ENCODE assay signal across 1 cellular context in genomic region chr19:21115430-21115829, GRCh38.
A peak's percentile ranks its signal among the peaks of the same experiment; 100 is the strongest.
TF ChIP-seq lines count a peak whose summit lies in the region.

No MANE protein-coding gene starts in this region.

TF ChIP-seq in K562, 482 proteins besides CTCF, POLR2A, EP300 and RAD21 (continued from another document and continues in another):
- TF ChIP-seq IRF1 (CRISPR knock-in tag; IDR thresholded peaks at IDR 0.05; ENCODE audit: borderline replicate concordance) (no peak), SOX6 (IDR thresholded peaks at IDR 0.05) (peak; percentile 64; the same call in 1 of the 2 replicates), ZNF395 (CRISPR knock-in tag; IDR thresholded peaks at IDR 0.05) (no peak), FOSL1 (tag; conservative IDR thresholded peaks at IDR 0.05) (no peak), ZNF12 (CRISPR knock-in tag; IDR thresholded peaks at IDR 0.05) (no peak), NONO (IDR thresholded peaks at IDR 0.05; ENCODE audit: low read depth in 2 of 2, low read length in 1 of 2) (no peak), CEBPB (tag; IDR thresholded peaks at IDR 0.05) (no peak), ZNF785 (CRISPR knock-in tag; IDR thresholded peaks at IDR 0.05) (no peak), ZNF780A (CRISPR knock-in tag; IDR thresholded peaks at IDR 0.05) (no peak), PRDM10 (IDR thresholded peaks at IDR 0.05; ENCODE audit: partially characterized antibody) (no peak), ZZZ3 (IDR thresholded peaks at IDR 0.05) (no peak), EGR1 (conservative IDR thresholded peaks at IDR 0.05) (no peak), HINFP (tag; conservative IDR thresholded peaks at IDR 0.05; ENCODE audit: low read depth) (no peak), SMARCB1 (IDR thresholded peaks at IDR 0.05; ENCODE audit: insufficient read length, low read depth) (no peak), ELF2 (CRISPR knock-in tag; IDR thresholded peaks at IDR 0.05) (no peak), CC2D1A (IDR thresholded peaks at IDR 0.05) (no peak; the same call in 1 of the 2 replicates), MECOM (CRISPR knock-in tag; IDR thresholded peaks at IDR 0.05) (no peak), PTTG1 (tag; IDR thresholded peaks at IDR 0.05; ENCODE audit: low read depth) (no peak), CREB3 (tag; conservative IDR thresholded peaks at IDR 0.05; ENCODE audit: low read depth) (no peak), IRF9 (tag; IDR thresholded peaks at IDR 0.05) (no peak), NFIC (IDR thresholded peaks at IDR 0.05) (peak; percentile 69), E2F6 (IDR thresholded peaks at IDR 0.05; ENCODE audit: borderline replicate concordance in 1 of 2, extremely low read depth in 1 of 2, insufficient read depth in 1 of 2, insufficient read length in 1 of 2, low read depth in 1 of 2, low read length in 1 of 2, poor library complexity in 1 of 2, severe bottlenecking in 1 of 2) (no peak), TEAD2 (tag; IDR thresholded peaks at IDR 0.05) (no peak), GTF2E2 (tag; IDR thresholded peaks at IDR 0.05) (no peak), ZNF551 (CRISPR knock-in tag; IDR thresholded peaks at IDR 0.05) (no peak), POLR2AphosphoS5 (IDR thresholded peaks at IDR 0.05; ENCODE audit: control insufficient read depth, insufficient read depth, low read depth, low read length) (0 out of 2 replicates have a peak, but pooled peaks have one; percentile 48), KDM2B (CRISPR knock-in tag; IDR thresholded peaks at IDR 0.05) (no peak), SMARCC2 (IDR thresholded peaks at IDR 0.05; ENCODE audit: low read depth) (peak; percentile 71; the same call in 1 of the 2 replicates), MTA2 (IDR thresholded peaks at IDR 0.05; ENCODE audit: low read depth) (peak; percentile 77), ARID1B (IDR thresholded peaks at IDR 0.05) (peak; percentile 93), NCOA1 (IDR thresholded peaks at IDR 0.05; ENCODE audit: low read depth) (no peak), MLLT1 (IDR thresholded peaks at IDR 0.05) (peak in 1 of 2 experiments; percentile 64; a peak in 1 of 4 replicates), HDAC1 (IDR thresholded peaks at IDR 0.05) (peak in 1 of 2 experiments; percentile 41; a peak in 1 of 4 replicates), TCF3 (CRISPR knock-in tag; IDR thresholded peaks at IDR 0.05) (peak; percentile 87), TRIM24 (IDR thresholded peaks at IDR 0.05) (peak; percentile 78 to 85), CGGBP1 (CRISPR knock-in tag; IDR thresholded peaks at IDR 0.05) (no peak), ETV5 (CRISPR knock-in tag; IDR thresholded peaks at IDR 0.05; ENCODE audit: low read depth) (no peak), ZNF354B (CRISPR knock-in tag; IDR thresholded peaks at IDR 0.05) (no peak), CBX8 (IDR thresholded peaks at IDR 0.05; ENCODE audit: borderline replicate concordance, extremely low read depth, low read depth, low read length, poor library complexity, severe bottlenecking) (no peak), HEY1 (CRISPR knock-in tag; IDR thresholded peaks at IDR 0.05; ENCODE audit: borderline replicate concordance) (no peak), TEAD4 (IDR thresholded peaks at IDR 0.05; ENCODE audit: low read length) (peak; percentile 75), TEAD4 (CRISPR knock-in tag; IDR thresholded peaks at IDR 0.05; ENCODE audit: borderline replicate concordance) (no peak), SMARCA4 (IDR thresholded peaks at IDR 0.05) (peak; percentile 85), DPF2 (IDR thresholded peaks at IDR 0.05) (peak; percentile 77), ZNF655 (CRISPR knock-in tag; IDR thresholded peaks at IDR 0.05) (no peak), FUS (optimal IDR thresholded peaks at IDR 0.05; ENCODE audit: low read depth, low read length) (no peak), TAL1 (IDR thresholded peaks at IDR 0.05) (peak; percentile 87), L3MBTL2 (IDR thresholded peaks at IDR 0.05) (0 out of 2 replicates have a peak, but pooled peaks have one; percentile 11), CREM (IDR thresholded peaks at IDR 0.05; ENCODE audit: low read depth) (no peak), DEAF1 (CRISPR knock-in tag; IDR thresholded peaks at IDR 0.05) (no peak), FOXK1 (CRISPR knock-in tag; IDR thresholded peaks at IDR 0.05; ENCODE audit: borderline replicate concordance) (no peak), MEIS2 (IDR thresholded peaks at IDR 0.05; ENCODE audit: partially characterized antibody) (peak; percentile 65), STAT5A (IDR thresholded peaks at IDR 0.05; ENCODE audit: borderline replicate concordance, low read length) (peak; percentile 73), CBFA2T2 (conservative IDR thresholded peaks at IDR 0.05) (peak; percentile 89), TEAD1 (CRISPR knock-in tag; IDR thresholded peaks at IDR 0.05) (no peak)
